In genomic region chr2:131527131-131528001, GRCh38 we compare ENCODE assay signal across 8 cellular contexts. TPM values are rescaled to one million over a fixed set of nuclear protein-coding genes. Genes with fewer than 3 reads are reported as not detected.
A peak's percentile ranks its signal among the peaks of the same experiment; 100 is the strongest.
DNase-seq lines count a peak whose midpoint lies in the region; ATAC-seq, FAIRE-seq and TF ChIP-seq lines count a peak whose summit lies in the region.
"Not testable (repeated sequence)": the region's sequence is repeated elsewhere in the genome, so short reads cannot be mapped to it uniquely, and the experiment has no call there.

TSS of gene CCDC74A (plus strand) at chr2:131527888. CDS start at chr2:131527971, 83 bp downstream.

- H4K20me1 ChIP-seq in HepG2 (ENCODE audit: insufficient read depth, low read length): not testable (repeated sequence)

- DNase-seq in NCI-H526 treated with DMSO at 0.1 percent for 48 hours (lab: John Stamatoyannopoulos, UW) (peak; percentile 29), choroid plexus epithelial cell (ENCODE audit: low read depth) (peak; percentile 36), HepG2 (ENCODE audit: low spot score) (peak; percentile 56)
- peak; percentile 44 to 63 for DNase-seq in activated CD4-positive, alpha-beta T cell treated with anti-CD3 and anti-CD28 coated beads, Interleukin-2, amount 50 U/mL, for 24 hours (ENCODE audit: low read depth in 1 of 2, low spot score in 1 of 2)
- peak; percentile 74 to 78 for DNase-seq in stimulated activated CD4-positive, alpha-beta T cell treated with anti-CD3 and anti-CD28 coated beads, Interleukin-2, amount 100 ng/mL, for 48 hours

- H3K79me2 ChIP-seq in HepG2 (ENCODE audit: insufficient read depth, low read length): not testable (repeated sequence)

- not testable (repeated sequence) for H3K36me3 ChIP-seq in HepG2 (replicated peaks in 1 of 2; ENCODE audit: control insufficient read depth in 1 of 2, insufficient read depth in 2 of 2, low read length in 2 of 2)

- in situ Hi-C loops in HepG2 (cut with HindIII; ENCODE audit: extremely low pct_ligation_motif_present, low pct_unique_long_range_greater_than_20kb): not testable (repeated sequence)

- not testable (repeated sequence) for TF ChIP-seq RAD21 in HepG2 (CRISPR knock-in tag; IDR thresholded peaks at IDR 0.05)

- not testable (repeated sequence) for TF ChIP-seq POLR2A in HepG2 (IDR thresholded peaks at IDR 0.05; ENCODE audit: insufficient read depth in 1 of 2, low read depth in 2 of 2, low read length in 2 of 2)

- H3K4me1 ChIP-seq in HepG2 (ENCODE audit: insufficient read depth, low read length): peaks cover 14% of the 10 kb centered on the region; the same call in 1 of the 2 replicates

- not testable (repeated sequence) for TF ChIP-seq EP300 in HepG2 (IDR thresholded peaks at IDR 0.05; ENCODE audit: low read depth in 2 of 2, low read length in 2 of 2); HepG2 (CRISPR knock-in tag; IDR thresholded peaks at IDR 0.05; ENCODE audit: borderline replicate concordance)

- not testable (repeated sequence) for BruUV-seq in HepG2 (replicated peaks; lab: Mats Ljungman, UMichigan)

- intact Hi-C loops in HepG2 (cut with micrococcal nuclease; ENCODE audit: unreplicated experiment): loop anchor here (5.0 kb wide), 1 partner anchor 35 kb away; the partner anchor contains the start of gene MZT2A

- 42% methylated on average over 29 of the region's 47 CpGs for WGBS in HepG2 (ENCODE audit: low lambda C conversion rate)

- TF ChIP-seq CTCF in C4-2B (conservative IDR thresholded peaks at IDR 0.05); choroid plexus epithelial cell (conservative IDR thresholded peaks at IDR 0.05; ENCODE audit: low read depth, low read length); HepG2 (CRISPR knock-in tag; IDR thresholded peaks at IDR 0.05): not testable (repeated sequence)

- not testable (repeated sequence) for H2AFZ ChIP-seq in HepG2 (ENCODE audit: low read length)

- POLR2A ChIA-PET in HepG2 (lab: Yijun Ruan, JAX): not testable (repeated sequence)

- H3K4me3 ChIP-seq in choroid plexus epithelial cell (ENCODE audit: low read depth, low read length) (peak within 1 kb of the TSS; percentile 53), HepG2 (replicated peaks in 1 of 3; ENCODE audit: insufficient read depth in 1 of 3, low read depth in 2 of 3, low read length in 3 of 3) (peak within 1 kb of the TSS; percentile 12 to 55 (median 36); a peak in 4 of 6 replicates)

- H3K9ac ChIP-seq in HepG2 (ENCODE audit: insufficient read depth, low read depth, low read length): not testable (repeated sequence)

- H3K27ac ChIP-seq in C4-2B: peak within 1 kb of the TSS; percentile 50
- H3K27ac ChIP-seq in HepG2 (ENCODE audit: extremely low read length, insufficient read depth, low read length): not testable (repeated sequence)

- not testable (repeated sequence) for H3K9me3 ChIP-seq in HepG2 (ENCODE audit: low read length)

- FAIRE-seq in HepG2 (lab: Jason Lieb, UNC): peak; percentile 56

- CTCF ChIA-PET in HepG2 (lab: Yijun Ruan, JAX; ENCODE audit: low intra/inter-chr PET ratio, low total read pairs): not testable (repeated sequence)

- ATAC-seq in GM21360 (IDR thresholded peaks at IDR 0.05; ENCODE audit: unreplicated experiment) (peak; percentile 83), HG03520 (IDR thresholded peaks at IDR 0.05; ENCODE audit: unreplicated experiment) (peak; percentile 89), HepG2 (peak; percentile 89)

- H3K4me2 ChIP-seq in HepG2 (ENCODE audit: low read depth, low read length): peak within 1 kb of the TSS; percentile 64

- not testable (repeated sequence) for H3K27me3 ChIP-seq in HepG2 (ENCODE audit: control insufficient read depth in 1 of 2, insufficient read depth in 2 of 2, low read length in 2 of 2)

TF ChIP-seq in HepG2, 621 proteins besides CTCF, POLR2A, EP300 and RAD21 (continues in another document):
- TF ChIP-seq ZNF770 (CRISPR knock-in tag; IDR thresholded peaks at IDR 0.05) (0 out of 2 replicates have a peak, but pooled peaks have one; percentile 25), TBX2 (CRISPR knock-in tag; IDR thresholded peaks at IDR 0.05; ENCODE audit: borderline replicate concordance) (peak; percentile 38; the same call in 1 of the 2 replicates), GABPB1 (CRISPR knock-in tag; IDR thresholded peaks at IDR 0.05) (peak; percentile 64; the same call in 1 of the 2 replicates), GFI1 (CRISPR knock-in tag; IDR thresholded peaks at IDR 0.05; ENCODE audit: borderline replicate concordance) (peak; percentile 44; the same call in 1 of the 2 replicates), ETV5 (CRISPR knock-in tag; IDR thresholded peaks at IDR 0.05; ENCODE audit: borderline replicate concordance) (0 out of 2 replicates have a peak, but pooled peaks have one; percentile 30), ARID4A (CRISPR knock-in tag; IDR thresholded peaks at IDR 0.05; ENCODE audit: borderline replicate concordance) (peak; percentile 54; the same call in 1 of the 2 replicates)

RNA-seq across cellular contexts. Expression of gene CCDC74A, which starts in this region (rescaled TPM):
- total RNA-seq in HepG2 (2016; rRNA removed; fragmentation: Illumina TruSeq; extraction: Trizol): 0.15 TPM in 1 of 2 replicates, not detected in the other
- 0.35 and 0.40 TPM in 2 replicates for total RNA-seq in HepG2 (2016; cell fraction: cytosol; rRNA removed; fragmentation: Illumina TruSeq; extraction: Trizol; ENCODE audit: low read depth)
- 0.15 TPM in 1 of 2 replicates, not detected in the other for total RNA-seq in HepG2 (2016; cell fraction: insoluble cytoplasmic fraction; rRNA removed; fragmentation: Illumina TruSeq; extraction: Trizol)
- 0.28 and 0.46 TPM in 2 replicates for total RNA-seq in HepG2 (2016; cell fraction: membrane; rRNA removed; fragmentation: Illumina TruSeq; extraction: Trizol)
- not detected in 2 replicates for total RNA-seq in HepG2 (2016; cell fraction: nucleus; rRNA removed; fragmentation: Illumina TruSeq; extraction: Trizol)
- polyA plus RNA-seq in HepG2 (2011; rRNA removed): 0.17 and 0.18 TPM in 2 replicates
- 0.04 TPM in 1 of 2 replicates, not detected in the other for polyA plus RNA-seq in HepG2 (2011; cell fraction: cytosol; rRNA removed)
- polyA plus RNA-seq in HepG2 (2011; cell fraction: nucleus; rRNA removed): 0.57 and 0.92 TPM in 2 replicates
- not detected in 2 replicates for polyA plus RNA-seq in HepG2 (2012)
- 0.22 and 0.25 TPM in 2 replicates for polyA plus RNA-seq in HepG2 (2016; cell fraction: cytosol; fragmentation: Illumina TruSeq; extraction: Trizol; ENCODE audit: low read depth)
- polyA plus RNA-seq in HepG2 (2016; cell fraction: insoluble cytoplasmic fraction; fragmentation: Illumina TruSeq; extraction: Trizol; ENCODE audit: low read depth): not detected in 2 replicates
- polyA plus RNA-seq in HepG2 (2016; cell fraction: membrane; fragmentation: Illumina TruSeq; extraction: Trizol; ENCODE audit: low read depth): 0.19 and 0.52 TPM in 2 replicates
- 0.51 TPM in 1 of 2 replicates, not detected in the other for polyA plus RNA-seq in HepG2 (2016; cell fraction: nucleus; fragmentation: Illumina TruSeq; extraction: Trizol; ENCODE audit: insufficient read depth, low read depth)
- 0.14 and 0.47 TPM in 2 replicates for polyA minus RNA-seq in HepG2 (2011; rRNA and poly(A)+ RNA removed; ENCODE audit: low replicate concordance)
- polyA minus RNA-seq in HepG2 (2011; cell fraction: cytosol; rRNA and poly(A)+ RNA removed): not detected in 2 replicates
- 0.62 TPM in 1 of 2 replicates, not detected in the other for polyA minus RNA-seq in HepG2 (2011; cell fraction: nucleus; rRNA and poly(A)+ RNA removed)

Comparison
In these comparisons a context has a peak if more than half of its experiments do, and no peak if none do; other contexts are left out.
1. Peak in DNase-seq, ATAC-seq, H3K4me3 ChIP-seq and H3K4me2 ChIP-seq in HepG2; RNA of the gene not detected or under 1 TPM.